9 cellular contexts compared by ENCODE assay signal in genomic region chr13:105262579-105262978, GRCh38.
"Had no signal": no experiment of that assay in that cellular context is flagged by ENCODE, and none has a peak within 500 bp of the region (broad histone marks: within the 10 kb centered on the region; RNA-seq: fewer than 3 reads in every experiment).

No MANE protein-coding gene starts in this region.

- ATAC-seq: GM23338, HCT116, HepG2 had no signal

- H3K27ac ChIP-seq: HL-60 had no signal

- H3K9me3 ChIP-seq: HAP-1 had no signal

- FAIRE-seq: H1, HepG2 had no signal

- H3K4me2 ChIP-seq: GM23338 had no signal

- H3K4me3 ChIP-seq: GM23338, HAP-1 had no signal

- H2AFZ ChIP-seq: GM23338 had no signal

- DNase-seq: H7, HFFc6, KBM-7 had no signal

- H3K4me1 ChIP-seq: HAP-1 had no signal

- H3K36me3 ChIP-seq: HAP-1 had no signal
